1 cellular context compared by ENCODE assay signal in genomic region chr16:56932588-56933265, GRCh38.
A peak's percentile ranks its signal among the peaks of the same experiment; 100 is the strongest.
TF ChIP-seq lines count a peak whose summit lies in the region.

No MANE protein-coding gene starts in this region.

TF ChIP-seq in K562, 482 proteins besides CTCF, POLR2A, EP300 and RAD21 (continued from another document and continues in another):
- TF ChIP-seq ZNF639 (CRISPR knock-in tag; conservative IDR thresholded peaks at IDR 0.05 in 1 of 2, IDR thresholded peaks at IDR 0.05 in 1 of 2) (0 out of 4 replicates have a peak, but pooled peaks of 1 of the 2 experiments have one; percentile 21), MNT (conservative IDR thresholded peaks at IDR 0.05) (peak; percentile 99), ZNF143 (CRISPR knock-in tag; IDR thresholded peaks at IDR 0.05) (0 out of 2 replicates have a peak, but pooled peaks have one; percentile 50), RFX5 (IDR thresholded peaks at IDR 0.05; ENCODE audit: low read depth, low read length) (no peak), HDAC1 (IDR thresholded peaks at IDR 0.05) (peak; percentile 42 to 93; a peak in 2 of 4 replicates), NUFIP1 (IDR thresholded peaks at IDR 0.05; ENCODE audit: partially characterized antibody) (no peak), JUN (IDR thresholded peaks at IDR 0.05; ENCODE audit: borderline replicate concordance, low read depth, low read length) (peak; percentile 7; the same call in 1 of the 2 replicates), JUN (CRISPR knock-in tag; IDR thresholded peaks at IDR 0.05; ENCODE audit: borderline replicate concordance) (no peak), RAD51 (IDR thresholded peaks at IDR 0.05; ENCODE audit: borderline replicate concordance, low read depth) (peak; percentile 86), ZNF586 (CRISPR knock-in tag; conservative IDR thresholded peaks at IDR 0.05) (no peak), PBX2 (CRISPR knock-in tag; IDR thresholded peaks at IDR 0.05; ENCODE audit: low read depth) (no peak), PBX2 (tag; conservative IDR thresholded peaks at IDR 0.05; ENCODE audit: low read depth) (peak; percentile 69), RBBP5 (IDR thresholded peaks at IDR 0.05; ENCODE audit: borderline replicate concordance, insufficient read depth, low read length, poor library complexity, severe bottlenecking) (no peak), FOXK1 (CRISPR knock-in tag; IDR thresholded peaks at IDR 0.05; ENCODE audit: borderline replicate concordance) (0 out of 2 replicates have a peak, but pooled peaks have one; percentile 62), LCOR (CRISPR knock-in tag; IDR thresholded peaks at IDR 0.05) (no peak), RBFOX2 (IDR thresholded peaks at IDR 0.05; ENCODE audit: low read depth, low read length) (peak; percentile 81), USF2 (CRISPR knock-in tag; IDR thresholded peaks at IDR 0.05) (peak; percentile 91), FOXA3 (CRISPR knock-in tag; conservative IDR thresholded peaks at IDR 0.05 in 1 of 2, IDR thresholded peaks at IDR 0.05 in 1 of 2) (peak; percentile 76 to 89), ZNF551 (CRISPR knock-in tag; IDR thresholded peaks at IDR 0.05) (no peak), FOXP4 (CRISPR knock-in tag; IDR thresholded peaks at IDR 0.05; ENCODE audit: borderline replicate concordance) (0 out of 2 replicates have a peak, but pooled peaks have one; percentile 51), FOXA1 (IDR thresholded peaks at IDR 0.05; ENCODE audit: borderline replicate concordance) (peak; percentile 37; the same call in 1 of the 2 replicates), RBM22 (IDR thresholded peaks at IDR 0.05; ENCODE audit: low read depth, low read length, poor library complexity, severe bottlenecking) (peak; percentile 82), PREB (CRISPR knock-in tag; IDR thresholded peaks at IDR 0.05) (no peak), LEF1 (IDR thresholded peaks at IDR 0.05) (no peak), SOX6 (IDR thresholded peaks at IDR 0.05) (peak; percentile 19; the same call in 1 of the 2 replicates), SIN3A (IDR thresholded peaks at IDR 0.05; ENCODE audit: borderline replicate concordance in 2 of 2, control insufficient read depth in 1 of 2, low read depth in 2 of 2, low read length in 2 of 2) (peak; percentile 57 to 88; a peak in 1 of 4 replicates), ZNF318 (IDR thresholded peaks at IDR 0.05; ENCODE audit: borderline replicate concordance in 1 of 2, low read depth in 1 of 2) (no peak), MAFK (IDR thresholded peaks at IDR 0.05; ENCODE audit: low read length) (no peak), ZNF518B (CRISPR knock-in tag; IDR thresholded peaks at IDR 0.05) (no peak), HDAC2 (IDR thresholded peaks at IDR 0.05) (peak; percentile 57; the same call in 1 of the 2 replicates), TBL1XR1 (IDR thresholded peaks at IDR 0.05; ENCODE audit: low read length in 2 of 2) (peak in 1 of 2 experiments; percentile 48; a peak in 1 of 4 replicates), ZNF785 (CRISPR knock-in tag; IDR thresholded peaks at IDR 0.05) (no peak), ETV6 (IDR thresholded peaks at IDR 0.05; ENCODE audit: borderline replicate concordance in 1 of 2, low read depth in 2 of 2, low read length in 1 of 2) (no peak), ETV6 (CRISPR knock-in tag; IDR thresholded peaks at IDR 0.05; ENCODE audit: borderline replicate concordance) (0 out of 2 replicates have a peak, but pooled peaks have one; percentile 49), MEIS2 (IDR thresholded peaks at IDR 0.05; ENCODE audit: partially characterized antibody) (peak; percentile 91), ETV5 (CRISPR knock-in tag; IDR thresholded peaks at IDR 0.05; ENCODE audit: low read depth) (no peak; the same call in 1 of the 2 replicates)
